In genomic region chr1:219387211-219387610, GRCh38 we compare ENCODE assay signal across 24 cellular contexts.
DNase-seq lines count a peak whose midpoint lies in the region; TF ChIP-seq lines count a peak whose summit lies in the region.
"Had no signal": no experiment of that assay in that cellular context is flagged by ENCODE, and none has a peak within 500 bp of the region (broad histone marks: within the 10 kb centered on the region; RNA-seq: fewer than 3 reads in every experiment).

No MANE protein-coding gene starts in this region.

- H3K36me3 ChIP-seq in BE2C (no peaks in the 10 kb centered on the region), thyroid gland (no peaks in the 10 kb centered on the region)
- H3K36me3 ChIP-seq: Peyer's patch, SJCRH30, upper lobe of left lung had no signal

- DNase-seq in NCI-H2171 treated with DMSO at 0.1 percent for 48 hours (lab: John Stamatoyannopoulos, UW) = peak; percentile 19
- DNase-seq in NCI-H2171 (lab: John Stamatoyannopoulos, UW) = no peak
- peak; percentile 35 for DNase-seq in NCI-H2029 (lab: John Stamatoyannopoulos, UW)
- DNase-seq in NCI-H748 treated with DMSO at 0.1 percent for 48 hours (lab: John Stamatoyannopoulos, UW) = peak; percentile 39
- no peak for DNase-seq in epidermal melanocyte (ENCODE audit: insufficient read length, low spot score)
- no peak for DNase-seq in BE2C
- no peak for DNase-seq in thyroid gland
- DNase-seq: 8988T; activated CD4-positive, alpha-beta T cell treated with anti-CD3 and anti-CD28 coated beads for 36 hours; activated CD8-positive, alpha-beta memory T cell treated with anti-CD3 and anti-CD28 coated beads for 24 hours; activated T-cell treated with anti-CD3 and anti-CD28 coated beads, Interleukin-2, amount 50 U/mL, for 24 hours; CD4-positive, alpha-beta T cell; effector CD4-positive, alpha-beta T cell; foreskin keratinocyte; GDM1; left colon; MV-4-11; NCI-H2227 treated with DMSO at 0.1 percent for 48 hours; Peyer's patch; SJCRH30; upper lobe of left lung had no signal

- TF ChIP-seq POLR2A in thyroid gland (IDR thresholded peaks at IDR 0.05) = no peak

- TF ChIP-seq CTCF in nephron (IDR thresholded peaks at IDR 0.05; ENCODE audit: unreplicated experiment in 3 of 3) = no peak
- no peak for TF ChIP-seq CTCF in BE2C (IDR thresholded peaks at IDR 0.05; ENCODE audit: low read depth, low read length)
- no peak for TF ChIP-seq CTCF in thyroid gland (IDR thresholded peaks at IDR 0.05)

- no peaks in the 10 kb centered on the region for H3K36me3 Mint-ChIP-seq in nephron (ENCODE audit: low read depth)

- no peak overlapping the region for H3K4me3 Mint-ChIP-seq in nephron
- H3K4me3 Mint-ChIP-seq: activated CD4-positive, alpha-beta T cell treated with anti-CD3 and anti-CD28 coated beads for 36 hours; activated T-cell treated with anti-CD3 and anti-CD28 coated beads, Interleukin-2, amount 50 U/mL, for 24 hours; CD4-positive, alpha-beta T cell; memory B cell; T-helper 1 cell treated with Interleukin-12 subunit alpha and Interleukin-12 subunit beta and Interleukin-4 antibody, amounts not matched to agents 30 μg/mL and 1 μg/mL, for 36 hours had no signal

- H3K4me1 Mint-ChIP-seq in nephron = peaks cover 47% of the 10 kb centered on the region
- H3K4me1 Mint-ChIP-seq: activated CD4-positive, alpha-beta T cell treated with anti-CD3 and anti-CD28 coated beads for 36 hours; memory B cell had no signal

- H3K4me1 ChIP-seq in BE2C = no peaks in the 10 kb centered on the region
- H3K4me1 ChIP-seq in thyroid gland = no peaks in the 10 kb centered on the region
- H3K4me1 ChIP-seq: foreskin keratinocyte, Peyer's patch, SJCRH30, upper lobe of left lung had no signal

- H3K27ac ChIP-seq in thyroid gland = no peak overlapping the region
- H3K27ac ChIP-seq: foreskin keratinocyte, Peyer's patch, SJCRH30, upper lobe of left lung had no signal

- H3K9me3 ChIP-seq in BE2C (no peaks in the 10 kb centered on the region), thyroid gland (no peaks in the 10 kb centered on the region)
- H3K9me3 ChIP-seq: Peyer's patch, SJCRH30, upper lobe of left lung had no signal

- peak overlapping the region; percentile 22 to 82 (median 50) for H3K27ac Mint-ChIP-seq in nephron
- H3K27ac Mint-ChIP-seq: activated CD4-positive, alpha-beta T cell treated with anti-CD3 and anti-CD28 coated beads for 36 hours; activated T-cell treated with anti-CD3 and anti-CD28 coated beads, Interleukin-2, amount 50 U/mL, for 24 hours; CD4-positive, alpha-beta T cell; memory B cell; T-helper 1 cell treated with Interleukin-12 subunit alpha and Interleukin-12 subunit beta and Interleukin-4 antibody, amounts not matched to agents 30 μg/mL and 1 μg/mL, for 36 hours had no signal

- H3K27me3 Mint-ChIP-seq in nephron (ENCODE audit: low read depth) = no peaks in the 10 kb centered on the region
- H3K27me3 Mint-ChIP-seq: CD4-positive, alpha-beta T cell; memory B cell had no signal

- H3K27me3 ChIP-seq in BE2C (no peaks in the 10 kb centered on the region), thyroid gland (no peaks in the 10 kb centered on the region)
- H3K27me3 ChIP-seq: Peyer's patch, SJCRH30, upper lobe of left lung had no signal

- intact Hi-C loops in thyroid gland (cut with DNase I) = no loop called here

- WGBS in thyroid gland, 2 donors = 76 to 92% methylated on average over 1 of the region's 1 CpG

- H3K4me3 ChIP-seq in BE2C (ENCODE audit: low read depth, low read length) (no peak overlapping the region), thyroid gland (replicated peaks in 1 of 3) (no peak overlapping the region)
- H3K4me3 ChIP-seq: Peyer's patch, SJCRH30, upper lobe of left lung had no signal

- H3K9me3 Mint-ChIP-seq in nephron = no peaks in the 10 kb centered on the region
- H3K9me3 Mint-ChIP-seq: CD4-positive, alpha-beta T cell; T-helper 1 cell treated with Interleukin-12 subunit alpha and Interleukin-12 subunit beta and Interleukin-4 antibody, amounts not matched to agents 30 μg/mL and 1 μg/mL, for 36 hours had no signal

Comparison
In these comparisons a context has a peak if more than half of its experiments do, and no peak if none do; other contexts are left out.
1. DNase-seq: peak in NCI-H2171 treated with DMSO at 0.1 percent for 48 hours (single experiment), NCI-H2029 (single experiment) and NCI-H748 treated with DMSO at 0.1 percent for 48 hours (single experiment); none in NCI-H2171 (single experiment), epidermal melanocyte (single experiment), BE2C (single experiment) and thyroid gland (0 of 2).